8 cellular contexts compared by ENCODE assay signal in genomic region chr4:24411299-24411698, GRCh38.
"Had no signal": no experiment of that assay in that cellular context is flagged by ENCODE, and none has a peak within 500 bp of the region (broad histone marks: within the 10 kb centered on the region; RNA-seq: fewer than 3 reads in every experiment).

No MANE protein-coding gene starts in this region.

- DNase-seq: GDM1, GF-D8 had no signal

- H3K4me3 ChIP-seq: GM12878 had no signal

- FAIRE-seq: G401.6, GM12878, GM12891, GM12892, GM18507, GM19239 had no signal

- ATAC-seq: GM12878 had no signal
